Comparison of ENCODE assay signal across 9 cellular contexts in the genomic region with DNA sequence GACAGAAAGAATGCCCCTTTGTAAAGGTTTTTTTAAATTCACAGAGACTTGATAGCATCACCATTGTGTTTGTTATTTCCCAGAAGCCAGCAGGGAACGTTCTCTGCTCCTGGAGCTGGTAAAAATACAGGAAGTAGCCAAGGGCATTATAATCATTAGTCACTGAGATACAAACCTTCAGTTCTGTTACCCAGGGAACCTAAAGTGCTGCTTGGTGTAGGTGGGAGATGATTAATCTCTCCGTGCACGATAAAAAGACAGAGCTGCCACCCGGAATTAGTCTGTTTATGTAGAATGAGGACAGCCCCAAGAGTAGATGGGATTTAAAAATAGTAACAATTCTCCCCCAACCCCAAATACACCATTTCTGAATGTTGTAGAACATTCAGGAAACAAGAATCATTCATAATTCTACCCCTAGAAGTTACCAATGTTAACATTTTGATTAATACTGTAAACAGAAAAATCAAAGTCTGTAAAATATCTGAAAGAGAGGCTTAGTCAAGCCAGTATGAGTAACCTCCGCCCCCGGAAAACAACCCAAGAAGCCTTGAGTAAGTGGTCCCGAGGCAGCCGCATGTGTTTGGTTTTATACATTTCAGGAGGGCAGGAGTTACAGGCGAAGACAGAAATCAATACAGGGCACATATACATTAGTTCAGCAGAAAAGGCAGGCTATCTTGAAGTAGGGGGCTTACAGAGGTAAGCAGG. TPM values are rescaled to one million over a fixed set of nuclear protein-coding genes. Genes with fewer than 3 reads are reported as not detected.
A peak's percentile ranks its signal among the peaks of the same experiment; 100 is the strongest.
DNase-seq lines count a peak whose midpoint lies in the region; ATAC-seq and TF ChIP-seq lines count a peak whose summit lies in the region.
"Had no signal": no experiment of that assay in that cellular context is flagged by ENCODE, and none has a peak within 500 bp of the region (broad histone marks: within the 10 kb centered on the region; RNA-seq: fewer than 3 reads in every experiment).

No MANE protein-coding gene starts in this region.

- H3K4me3 ChIP-seq in adrenal gland: peak overlapping the region in 1 of 4 donors; percentile 25
- no peak overlapping the region for H3K4me3 ChIP-seq in lower lobe of right lung

- intact Hi-C loops in adrenal gland (cut with DNase I): loop anchor here (5.0 to 10.0 kb wide), 2 partner anchors 135 to 177 kb away; no protein-coding TSS in a partner anchor
- intact Hi-C loops in lower lobe of right lung (cut with DNase I): no loop called here

- TF ChIP-seq POLR2A in adrenal gland (IDR thresholded peaks at IDR 0.05): no peak

- no peaks in the 10 kb centered on the region for H3K36me3 ChIP-seq in adrenal gland (replicated peaks in 1 of 2)
- no peaks in the 10 kb centered on the region for H3K36me3 ChIP-seq in lower lobe of right lung

- 30 to 41% (median 34%) methylated on average over 9 of the region's 9 CpGs for WGBS in adrenal gland, 4 donors

- TF ChIP-seq CTCF in adrenal gland (IDR thresholded peaks at IDR 0.05): no peak
- no peak for TF ChIP-seq CTCF in lower lobe of right lung (IDR thresholded peaks at IDR 0.05)

- H3K4me1 ChIP-seq in adrenal gland (replicated peaks in 1 of 2) (peaks cover 8 to 17% of the 10 kb centered on the region in 2 donors), lower lobe of right lung (peaks cover 15% of the 10 kb centered on the region)

- DNase-seq in DMS 273 (lab: John Stamatoyannopoulos, UW; ENCODE audit: unreplicated experiment): peak; percentile 28
- no peak for DNase-seq in DMS 273 treated with DMSO at 0.1 percent for 48 hours (lab: John Stamatoyannopoulos, UW)
- peak; percentile 99 for DNase-seq in RKO (ENCODE audit: low spot score)
- DNase-seq in adrenal gland: peak in 6 of 7 donors; percentile 32 to 70 (median 46)
- no peak for DNase-seq in lower lobe of right lung
- DNase-seq in stimulated activated CD8-positive, alpha-beta memory T cell treated with anti-CD3 and anti-CD28 coated beads, Interleukin-2, amount 100 ng/mL, for 48 hours (ENCODE audit: low read depth in 2 of 2): peak; percentile 44 to 61
- DNase-seq in NCI-H2107 treated with DMSO at 0.1 percent for 48 hours (lab: John Stamatoyannopoulos, UW; ENCODE audit: unreplicated experiment): no peak

- H3K27ac ChIP-seq in adrenal gland: peak overlapping the region in 2 of 5 donors; percentile 53 to 74
- peak overlapping the region; percentile 13 for H3K27ac ChIP-seq in lower lobe of right lung
- H3K27ac ChIP-seq: 22Rv1 had no signal

- ATAC-seq in lower lobe of right lung (peak in 1 of 2 donors; percentile 35), HG03342 (IDR thresholded peaks at IDR 0.05; ENCODE audit: unreplicated experiment) (no peak)

- no peaks in the 10 kb centered on the region for H3K9me3 ChIP-seq in adrenal gland (replicated peaks in 1 of 3)
- H3K9me3 ChIP-seq in lower lobe of right lung: no peaks in the 10 kb centered on the region

- no peaks in the 10 kb centered on the region for H3K27me3 ChIP-seq in adrenal gland
- H3K27me3 ChIP-seq in lower lobe of right lung (ENCODE audit: low read depth): no peaks in the 10 kb centered on the region

RNA-seq across cellular contexts. Expression of a gene that starts 45.3 kb away (rescaled TPM):
- total RNA-seq in adrenal gland: 10 to 100 TPM; 18.6 to 45.2 (median 29.5) TPM
- polyA plus RNA-seq in adrenal gland: 10 to 100 TPM in 1 of 3 donors, 1 to 10 TPM in 2; 6.3 to 34.0 (median 8.3) TPM
- 27.4 TPM for total RNA-seq in lower lobe of right lung

Comparison
In these comparisons a context has a peak if more than half of its experiments do, and no peak if none do; other contexts are left out.
1. DNase-seq: peak in DMS 273 (single experiment), RKO (single experiment), adrenal gland (6 of 7) and stimulated activated CD8-positive, alpha-beta memory T cell treated with anti-CD3 and anti-CD28 coated beads, Interleukin-2, amount 100 ng/mL, for 48 hours (2 of 2); none in DMS 273 treated with DMSO at 0.1 percent for 48 hours (single experiment), lower lobe of right lung (single experiment) and NCI-H2107 treated with DMSO at 0.1 percent for 48 hours (single experiment).